8 cellular contexts compared by ENCODE assay signal in genomic region chr4:147780137-147780777, GRCh38. TPM values are rescaled to one million over a fixed set of nuclear protein-coding genes. Genes with fewer than 3 reads are reported as not detected.
DNase-seq lines count a peak whose midpoint lies in the region; ATAC-seq and TF ChIP-seq lines count a peak whose summit lies in the region.

No MANE protein-coding gene starts in this region.

- H3K27me3 ChIP-seq in GM23338 (ENCODE audit: insufficient read depth) (no peaks in the 10 kb centered on the region), WERI-Rb-1 (ENCODE audit: insufficient read depth, low read depth, severe bottlenecking) (no peaks in the 10 kb centered on the region)

- no peaks in the 10 kb centered on the region for H3K79me2 ChIP-seq in GM23338 (replicated peaks; ENCODE audit: insufficient read depth)

- H3K4me3 ChIP-seq in GM23338 (no peak overlapping the region), WERI-Rb-1 (ENCODE audit: low read depth, low read length) (no peak overlapping the region)

- peaks cover 44% of the 10 kb centered on the region for H3K4me1 Mint-ChIP-seq in activated CD4-positive, alpha-beta memory T cell treated with anti-CD3 and anti-CD28 coated beads for 36 hours (ENCODE audit: low read depth)
- peaks cover 43% of the 10 kb centered on the region for H3K4me1 Mint-ChIP-seq in activated CD4-positive, alpha-beta memory T cell treated with anti-CD3 and anti-CD28 coated beads, Interleukin-2, amount 10 ng/mL, durations not matched to agents 7 days and 5 days
- H3K4me1 Mint-ChIP-seq in Calu3 (ENCODE audit: low read depth, unreplicated experiment) = peaks cover 21% of the 10 kb centered on the region
- peaks cover 3% of the 10 kb centered on the region; the same call in 1 of the 3 replicates for H3K4me1 Mint-ChIP-seq in GM23338

- ATAC-seq in HG02885 (IDR thresholded peaks at IDR 0.05; ENCODE audit: poor library complexity, unreplicated experiment) (peak; percentile 54), GM23338 (no peak)
- peak; percentile 65 for ATAC-seq in stimulated activated naive CD8-positive, alpha-beta T cell treated with anti-CD3 and anti-CD28 coated beads, Interleukin-15, Interleukin-2, amounts not matched to agents 100 U/mL and 50 U/mL, for 24 hours

- H3K27me3 Mint-ChIP-seq in activated CD4-positive, alpha-beta memory T cell treated with anti-CD3 and anti-CD28 coated beads for 36 hours = no peaks in the 10 kb centered on the region
- no peaks in the 10 kb centered on the region for H3K27me3 Mint-ChIP-seq in activated CD4-positive, alpha-beta memory T cell treated with anti-CD3 and anti-CD28 coated beads, Interleukin-2, amount 10 ng/mL, durations not matched to agents 7 days and 5 days
- H3K27me3 Mint-ChIP-seq in Calu3 (ENCODE audit: unreplicated experiment) (no peaks in the 10 kb centered on the region), GM23338 (ENCODE audit: insufficient read depth, low read depth, poor library complexity) (peaks cover 4% of the 10 kb centered on the region)

- no peaks in the 10 kb centered on the region for H3K4me1 ChIP-seq in GM23338 (ENCODE audit: insufficient read depth)

- peaks cover 10% of the 10 kb centered on the region; the same call in 1 of the 2 replicates for H3F3A ChIP-seq in GM23338 (replicated peaks; ENCODE audit: low read depth)

- DNase-seq in activated CD4-positive, alpha-beta memory T cell treated with anti-CD3 and anti-CD28 coated beads for 36 hours = peak; percentile 40
- no peak for DNase-seq in activated CD4-positive, alpha-beta memory T cell treated with anti-CD3 and anti-CD28 coated beads, Interleukin-2, amount 10 ng/mL, durations not matched to agents 7 days and 5 days
- DNase-seq in SKM-1 treated with dmso at 0.1 percent for 144 hours (lab: John Stamatoyannopoulos, UW; ENCODE audit: unreplicated experiment) (peak; percentile 66), Calu3 (no peak), GM23338 (ENCODE audit: low spot score) (no peak), WERI-Rb-1 (no peak)
- DNase-seq in stimulated activated naive CD8-positive, alpha-beta T cell treated with anti-CD3 and anti-CD28 coated beads, Interleukin-15, Interleukin-2, amounts not matched to agents 100 U/mL and 50 U/mL, for 24 hours = no peak

- no peaks in the 10 kb centered on the region for H3K36me3 Mint-ChIP-seq in activated CD4-positive, alpha-beta memory T cell treated with anti-CD3 and anti-CD28 coated beads for 36 hours
- H3K36me3 Mint-ChIP-seq in activated CD4-positive, alpha-beta memory T cell treated with anti-CD3 and anti-CD28 coated beads, Interleukin-2, amount 10 ng/mL, durations not matched to agents 7 days and 5 days (ENCODE audit: low read depth) = no peaks in the 10 kb centered on the region
- no peaks in the 10 kb centered on the region for H3K36me3 Mint-ChIP-seq in Calu3 (ENCODE audit: insufficient read depth, unreplicated experiment)
- H3K36me3 Mint-ChIP-seq in GM23338 (ENCODE audit: low read depth) = no peaks in the 10 kb centered on the region

- TF ChIP-seq CTCF in Calu3 (IDR thresholded peaks at IDR 0.05; ENCODE audit: unreplicated experiment) = no peak
- no peak for TF ChIP-seq CTCF in GM23338 (conservative IDR thresholded peaks at IDR 0.05; ENCODE audit: low read depth in 2 of 2)
- TF ChIP-seq CTCF in WERI-Rb-1 (IDR thresholded peaks at IDR 0.05; ENCODE audit: low read depth, low read length) = no peak

- H3K4me3 Mint-ChIP-seq in activated CD4-positive, alpha-beta memory T cell treated with anti-CD3 and anti-CD28 coated beads for 36 hours = no peak overlapping the region
- H3K4me3 Mint-ChIP-seq in activated CD4-positive, alpha-beta memory T cell treated with anti-CD3 and anti-CD28 coated beads, Interleukin-2, amount 10 ng/mL, durations not matched to agents 7 days and 5 days = no peak overlapping the region
- no peak overlapping the region for H3K4me3 Mint-ChIP-seq in Calu3 (ENCODE audit: low read depth, unreplicated experiment)
- no peak overlapping the region for H3K4me3 Mint-ChIP-seq in GM23338

- POLR2A ChIA-PET in activated CD4-positive, alpha-beta memory T cell treated with anti-CD3 and anti-CD28 coated beads for 36 hours (lab: Charles Lee) = interaction anchor here (1.2 kb wide), 1 partner anchor 48 kb away, joined by 4 read pairs; the partner anchor contains the start of gene ARHGAP10
- POLR2A ChIA-PET in activated CD4-positive, alpha-beta memory T cell treated with anti-CD3 and anti-CD28 coated beads, Interleukin-2, amount 10 ng/mL, durations not matched to agents 7 days and 5 days (lab: Charles Lee) = no interaction called here

- H3K27ac Mint-ChIP-seq in activated CD4-positive, alpha-beta memory T cell treated with anti-CD3 and anti-CD28 coated beads for 36 hours = no peak overlapping the region
- no peak overlapping the region for H3K27ac Mint-ChIP-seq in activated CD4-positive, alpha-beta memory T cell treated with anti-CD3 and anti-CD28 coated beads, Interleukin-2, amount 10 ng/mL, durations not matched to agents 7 days and 5 days
- H3K27ac Mint-ChIP-seq in Calu3 (ENCODE audit: unreplicated experiment) (no peak overlapping the region), GM23338 (no peak overlapping the region)

- H3K36me3 ChIP-seq in GM23338 (ENCODE audit: insufficient read depth) (no peaks in the 10 kb centered on the region), WERI-Rb-1 (no peaks in the 10 kb centered on the region)

- no peaks in the 10 kb centered on the region for H3K9me3 ChIP-seq in WERI-Rb-1 (ENCODE audit: severe bottlenecking)

- no peaks in the 10 kb centered on the region for H3K9me3 Mint-ChIP-seq in activated CD4-positive, alpha-beta memory T cell treated with anti-CD3 and anti-CD28 coated beads for 36 hours
- no peaks in the 10 kb centered on the region for H3K9me3 Mint-ChIP-seq in activated CD4-positive, alpha-beta memory T cell treated with anti-CD3 and anti-CD28 coated beads, Interleukin-2, amount 10 ng/mL, durations not matched to agents 7 days and 5 days
- H3K9me3 Mint-ChIP-seq in Calu3 (ENCODE audit: low read depth, unreplicated experiment) = no peaks in the 10 kb centered on the region
- H3K9me3 Mint-ChIP-seq in GM23338 = no peaks in the 10 kb centered on the region

- no peaks in the 10 kb centered on the region for H4K20me1 ChIP-seq in GM23338 (replicated peaks; ENCODE audit: insufficient read depth)

- no peaks in the 10 kb centered on the region for H3K9me2 ChIP-seq in GM23338 (ENCODE audit: insufficient read depth)

- no peak overlapping the region for H2AFZ ChIP-seq in GM23338

- intact Hi-C loops in activated CD4-positive, alpha-beta memory T cell treated with anti-CD3 and anti-CD28 coated beads for 36 hours (cut with micrococcal nuclease) = no loop called here
- intact Hi-C loops in Calu3 (cut with micrococcal nuclease; ENCODE audit: unreplicated experiment) = no loop called here

- no TSS peak for BruUV-seq in Calu3 (replicated peaks; lab: Mats Ljungman, UMichigan)

- CTCF ChIA-PET in activated CD4-positive, alpha-beta memory T cell treated with anti-CD3 and anti-CD28 coated beads for 36 hours (lab: Charles Lee) = interaction anchor here (2.6 kb wide), 1 partner anchor 87 kb away, joined by 9 read pairs; no protein-coding TSS in a partner anchor
- CTCF ChIA-PET in activated CD4-positive, alpha-beta memory T cell treated with anti-CD3 and anti-CD28 coated beads, Interleukin-2, amount 10 ng/mL, durations not matched to agents 7 days and 5 days (lab: Charles Lee) = interaction anchor here (1.0 to 1.8 kb wide), 2 partner anchors 72 to 86 kb away, joined by 4 to 6 read pairs; no protein-coding TSS in a partner anchor
- CTCF ChIA-PET in Calu3 (lab: Charles Lee) = interaction anchor here (0.6 kb wide), 1 partner anchor 374 kb away, joined by 4 read pairs; no protein-coding TSS in a partner anchor

- H3K27ac ChIP-seq in GM23338 (ENCODE audit: low read depth) = no peak overlapping the region
- H3K27ac ChIP-seq in WERI-Rb-1 = no peak overlapping the region

- no peak overlapping the region for H3K4me2 ChIP-seq in GM23338

TF ChIP-seq in GM23338, 12 proteins besides CTCF, POLR2A, EP300 and RAD21 (continues in another document):
- TF ChIP-seq ZNF331 (CRISPR knock-in tag; IDR thresholded peaks at IDR 0.05; ENCODE audit: low read depth) = no peak
- TF ChIP-seq NANOG (IDR thresholded peaks at IDR 0.05; ENCODE audit: borderline replicate concordance) = no peak
- no peak for TF ChIP-seq CREB1 (CRISPR knock-in tag; IDR thresholded peaks at IDR 0.05; ENCODE audit: low read depth)
- no peak for TF ChIP-seq REST (IDR thresholded peaks at IDR 0.05; ENCODE audit: unreplicated experiment)

RNA-seq across cellular contexts. Expression of gene ARHGAP10, which starts 48.4 kb away (rescaled TPM):
- total RNA-seq in activated CD4-positive, alpha-beta memory T cell treated with anti-CD3 and anti-CD28 coated beads for 36 hours = 1 to 10 TPM; 7.1 to 8.0 TPM
- 10 to 100 TPM; 19.7 to 22.2 TPM for total RNA-seq in activated CD4-positive, alpha-beta memory T cell treated with anti-CD3 and anti-CD28 coated beads, Interleukin-2, amount 10 ng/mL, durations not matched to agents 7 days and 5 days
- 5.4 and 6.1 TPM in 2 replicates for total RNA-seq in Calu3 (2022)
- 4.6 and 5.1 TPM in 2 replicates for total RNA-seq in GM23338 (2014; rRNA removed; shearing (Covaris generic))
- 4.6 and 6.3 TPM in 2 replicates for polyA plus RNA-seq in GM23338 (2016; fragmentation: Nextera tagmentation; extraction: Ambion mirVana)

Comparison
In these comparisons a context has a peak if more than half of its experiments do, and no peak if none do; other contexts are left out.
1. DNase-seq: peak in activated CD4-positive, alpha-beta memory T cell treated with anti-CD3 and anti-CD28 coated beads for 36 hours (single experiment) and SKM-1 treated with dmso at 0.1 percent for 144 hours (single experiment); none in activated CD4-positive, alpha-beta memory T cell treated with anti-CD3 and anti-CD28 coated beads, Interleukin-2, amount 10 ng/mL, durations not matched to agents 7 days and 5 days (single experiment), stimulated activated naive CD8-positive, alpha-beta T cell treated with anti-CD3 and anti-CD28 coated beads, Interleukin-15, Interleukin-2, amounts not matched to agents 100 U/mL and 50 U/mL, for 24 hours (single experiment), Calu3 (single experiment), GM23338 (single experiment) and WERI-Rb-1 (single experiment).